ENCODE assay signal across 9 cellular contexts in the genomic region with DNA sequence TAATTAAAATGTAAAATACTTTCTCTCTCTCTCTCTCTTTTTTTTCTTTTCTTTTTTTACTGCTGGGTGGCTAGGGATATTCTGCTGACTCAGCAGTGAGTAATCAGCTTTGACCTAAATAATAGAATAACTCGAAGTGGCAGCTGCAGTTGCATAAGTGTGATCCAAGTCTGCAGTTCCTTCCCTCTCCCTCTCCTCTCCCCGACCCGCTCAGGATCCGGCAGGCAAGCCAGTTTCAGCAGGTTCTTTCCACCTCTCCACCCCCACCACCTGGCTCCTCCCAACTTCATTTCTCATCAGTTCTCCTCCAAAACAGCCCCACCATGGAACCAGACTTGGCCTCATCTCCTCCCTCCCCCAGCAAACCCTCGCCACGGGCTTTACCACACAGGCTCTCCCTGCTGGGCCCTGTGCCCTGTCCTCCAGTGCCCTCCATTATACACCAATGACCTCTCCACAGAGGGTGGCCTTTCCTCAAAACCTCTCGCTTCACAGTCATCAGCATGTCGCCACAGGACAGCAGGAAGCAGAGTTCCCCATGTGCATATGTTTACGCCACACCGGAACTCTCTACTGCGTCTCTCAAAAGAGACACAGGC. TPM values are rescaled to one million over a fixed set of nuclear protein-coding genes. Genes with fewer than 3 reads are reported as not detected.
DNase-seq lines count a peak whose midpoint lies in the region; ATAC-seq and TF ChIP-seq lines count a peak whose summit lies in the region.
"Had no signal": no experiment of that assay in that cellular context is flagged by ENCODE, and none has a peak within 500 bp of the region (broad histone marks: within the 10 kb centered on the region; RNA-seq: fewer than 3 reads in every experiment).

No MANE protein-coding gene starts in this region.

- DNase-seq in HPDE6-E6E7 (ENCODE audit: extremely low spot score) (peak; percentile 88), adrenal gland (peak; percentile 75 to 93 (median 91)), right atrium auricular region (ENCODE audit: low spot score) (peak; percentile 67), renal cortical epithelial cell (ENCODE audit: low read depth) (peak; percentile 94), D341Med (ENCODE audit: low spot score) (no peak), activated T-cell treated with anti-CD3 and anti-CD28 coated beads for 4 hours (no peak)
- no peak for DNase-seq in stimulated activated CD4-positive, alpha-beta T cell treated with anti-CD3 and anti-CD28 coated beads, Interleukin-12 subunit alpha, Interleukin-12 subunit beta, amount 100 ng/mL, for 4 hours

- 27 to 36% (median 32%) methylated on average over 11 of the region's 11 CpGs for WGBS in adrenal gland, 4 donors

- TF ChIP-seq CTCF in adrenal gland (IDR thresholded peaks at IDR 0.05) (no peak), right atrium auricular region (IDR thresholded peaks at IDR 0.05) (no peak)

- intact Hi-C loops in adrenal gland (cut with DNase I) = no loop called here

- peak in 1 of 2 donors; percentile 61 for TF ChIP-seq POLR2A in adrenal gland (IDR thresholded peaks at IDR 0.05)

- H3K36me3 ChIP-seq in adrenal gland (replicated peaks in 1 of 2) (peaks cover 0 to 7% of the 10 kb centered on the region in 2 donors), right atrium auricular region (no peaks in the 10 kb centered on the region)

- H3K27ac ChIP-seq in adrenal gland (peak overlapping the region; percentile 85 to 94 (median 90)), right atrium auricular region (peak overlapping the region; percentile 29 to 33)

- H3K9me3 ChIP-seq in adrenal gland (replicated peaks in 1 of 3) (no peaks in the 10 kb centered on the region), right atrium auricular region (no peaks in the 10 kb centered on the region)

- H3K27me3 ChIP-seq in adrenal gland (no peaks in the 10 kb centered on the region), right atrium auricular region (no peaks in the 10 kb centered on the region)

- H3K4me1 ChIP-seq in adrenal gland (replicated peaks in 1 of 2) (peaks cover 12 to 22% of the 10 kb centered on the region in 2 donors), right atrium auricular region (peaks cover 0 to 18% of the 10 kb centered on the region in 2 donors)

- H3K4me3 ChIP-seq in adrenal gland (no peak overlapping the region), right atrium auricular region (no peak overlapping the region)

- ATAC-seq in GM21825 (IDR thresholded peaks at IDR 0.05; ENCODE audit: unreplicated experiment) = no peak

RNA-seq across cellular contexts. Expression of gene SLC7A8, which starts 22.4 kb away (rescaled TPM):
- 10 to 100 TPM; 23.4 to 50.9 (median 33.4) TPM for total RNA-seq in adrenal gland
- polyA plus RNA-seq in adrenal gland = 10 to 100 TPM; 18.2 to 24.5 (median 21.0) TPM
- total RNA-seq in right atrium auricular region = 10 to 100 TPM; 11.9 to 23.7 TPM
- total RNA-seq in renal cortical epithelial cell = under 0.01 and 1.1 TPM in 2 replicates

RNA-seq across cellular contexts. Expression of gene CEBPE, which starts 42.0 kb away (rescaled TPM):
- total RNA-seq in adrenal gland (under 1 TPM in 1 of 8 donors, not detected in 7; 0.15 TPM), right atrium auricular region (not detected), renal cortical epithelial cell (not detected in 2 replicates)
- under 1 TPM in 2 of 3 donors, not detected in 1; 0.03 to 0.40 TPM for polyA plus RNA-seq in adrenal gland

RNA-seq across cellular contexts. Expression of gene CIROP, which starts 56.2 kb away (rescaled TPM):
- total RNA-seq in adrenal gland (not detected), right atrium auricular region (not detected), renal cortical epithelial cell (not detected in 2 replicates)
- polyA plus RNA-seq in adrenal gland = not detected
- total RNA-seq: mononuclear cell had no signal

Comparison
In these comparisons a context has a peak if more than half of its experiments do, and no peak if none do; other contexts are left out.
1. DNase-seq: peak in HPDE6-E6E7 (single experiment), adrenal gland (7 of 7), right atrium auricular region (single experiment) and renal cortical epithelial cell (single experiment); none in stimulated activated CD4-positive, alpha-beta T cell treated with anti-CD3 and anti-CD28 coated beads, Interleukin-12 subunit alpha, Interleukin-12 subunit beta, amount 100 ng/mL, for 4 hours (single experiment), D341Med (single experiment) and activated T-cell treated with anti-CD3 and anti-CD28 coated beads for 4 hours (single experiment).